Comparison of ENCODE assay signal across 25 cellular contexts in the genomic region with DNA sequence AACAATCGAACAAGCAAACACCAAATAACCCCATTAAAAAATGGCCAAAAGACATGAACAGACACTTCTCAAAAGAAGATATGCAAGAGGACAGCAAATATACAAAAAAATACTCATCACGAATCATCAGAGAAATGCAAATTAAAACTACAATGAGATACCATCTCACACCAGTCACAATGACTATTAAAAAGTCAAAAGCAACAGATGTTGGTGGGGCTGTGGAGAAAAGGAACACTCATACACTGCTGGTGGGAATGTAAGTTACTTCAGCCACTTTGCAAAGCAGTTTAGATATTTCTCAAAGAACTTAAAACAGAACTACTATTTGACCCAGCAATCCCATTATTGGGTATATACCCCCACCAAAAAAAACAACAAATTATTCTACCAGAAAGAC. TPM values are rescaled to one million over a fixed set of nuclear protein-coding genes. Genes with fewer than 3 reads are reported as not detected.
DNase-seq lines count a peak whose midpoint lies in the region; ATAC-seq, FAIRE-seq and TF ChIP-seq lines count a peak whose summit lies in the region.
"Had no signal": no experiment of that assay in that cellular context is flagged by ENCODE, and none has a peak within 500 bp of the region (broad histone marks: within the 10 kb centered on the region; RNA-seq: fewer than 3 reads in every experiment).

No MANE protein-coding gene starts in this region.

- no peaks in the 10 kb centered on the region for H3K27me3 ChIP-seq in bronchial epithelial cell (ENCODE audit: control insufficient read depth, insufficient read depth, low read length)
- H3K27me3 ChIP-seq in foreskin keratinocyte: peaks cover 19% of the 10 kb centered on the region
- H3K27me3 ChIP-seq: BE2C; BLaER1 treated with 17β-estradiol and CSF1 and Interleukin-3, amounts not matched to agents 10 nM and 100 nM had no signal

- no peaks in the 10 kb centered on the region for H3K9me3 Mint-ChIP-seq in activated T-cell treated with anti-CD3 and anti-CD28 coated beads, Interleukin-2, amount 50 U/mL, for 4 hours
- H3K9me3 Mint-ChIP-seq: CD4-positive, alpha-beta T cell; CD8-positive, alpha-beta memory T cell; GM23338; H9 had no signal

- H3K27me3 Mint-ChIP-seq in activated T-cell treated with anti-CD3 and anti-CD28 coated beads, Interleukin-2, amount 50 U/mL, for 4 hours (ENCODE audit: low read depth): no peaks in the 10 kb centered on the region
- H3K27me3 Mint-ChIP-seq: CD4-positive, alpha-beta T cell; CD8-positive, alpha-beta memory T cell had no signal

- peaks cover 11% of the 10 kb centered on the region for H3K4me1 Mint-ChIP-seq in activated T-cell treated with anti-CD3 and anti-CD28 coated beads, Interleukin-2, amount 50 U/mL, for 4 hours (ENCODE audit: low read depth)
- H3K4me1 Mint-ChIP-seq: GM23338 had no signal

- TF ChIP-seq CTCF in bronchial epithelial cell (IDR thresholded peaks at IDR 0.05; ENCODE audit: insufficient read depth, low read length, severe bottlenecking) (no peak), foreskin keratinocyte (conservative IDR thresholded peaks at IDR 0.05) (no peak)

- ATAC-seq in activated T-cell treated with anti-CD3 and anti-CD28 coated beads, Interleukin-2, amount 50 U/mL, for 4 hours: peak; percentile 78 to 80
- ATAC-seq in foreskin keratinocyte (peak; percentile 70), GM19395 (IDR thresholded peaks at IDR 0.05; ENCODE audit: unreplicated experiment) (no peak)
- ATAC-seq: A549, GM23338, HCT116 had no signal

- H3K36me3 ChIP-seq in bronchial epithelial cell (ENCODE audit: control insufficient read depth, insufficient read depth, low read length): no peaks in the 10 kb centered on the region
- H3K36me3 ChIP-seq: BE2C had no signal

- no peak overlapping the region for H3K27ac ChIP-seq in foreskin keratinocyte
- H3K27ac ChIP-seq: A549; BLaER1 treated with 17β-estradiol and CSF1 and Interleukin-3, amounts not matched to agents 10 nM and 100 nM had no signal

- no peak for FAIRE-seq in bronchial epithelial cell (lab: Jason Lieb, UNC)
- FAIRE-seq: A549, D721Med, GM12892, GM19239 had no signal

- no peak overlapping the region for H3K4me3 ChIP-seq in bronchial epithelial cell (ENCODE audit: low read depth, low read length)
- H3K4me3 ChIP-seq: A549; BLaER1 treated with 17β-estradiol and CSF1 and Interleukin-3, amounts not matched to agents 10 nM and 100 nM; GM23338 had no signal

- no peak for DNase-seq in activated T-cell treated with anti-CD3 and anti-CD28 coated beads, Interleukin-2, amount 50 U/mL, for 4 hours
- DNase-seq in activated T-cell treated with anti-CD3 and anti-CD28 coated beads, Interleukin-2, amount 50 U/mL, for 48 hours: no peak
- DNase-seq in EH (ENCODE audit: low read depth) (peak; percentile 16), bronchial epithelial cell (ENCODE audit: low read depth) (peak; percentile 36), foreskin keratinocyte (peak in 1 of 2 donors; percentile 29), NCI-H1092 (lab: John Stamatoyannopoulos, UW) (no peak), NCI-H1105 treated with DMSO at 0.1 percent for 48 hours (lab: John Stamatoyannopoulos, UW) (no peak)
- DNase-seq: 8988T; ACHN; AML-193; BE2C; CD4-positive, alpha-beta T cell; CD8-positive, alpha-beta memory T cell; DMS 273 treated with DMSO at 0.1 percent for 48 hours; DMS79; H9 had no signal

- no peaks in the 10 kb centered on the region for H3K4me1 ChIP-seq in foreskin keratinocyte
- H3K4me1 ChIP-seq: A549, BE2C had no signal

- no peaks in the 10 kb centered on the region for H3K36me3 Mint-ChIP-seq in activated T-cell treated with anti-CD3 and anti-CD28 coated beads, Interleukin-2, amount 50 U/mL, for 4 hours (ENCODE audit: insufficient read depth)
- H3K36me3 Mint-ChIP-seq: CD14-positive monocyte had no signal

- no peak overlapping the region for H3K4me3 Mint-ChIP-seq in activated T-cell treated with anti-CD3 and anti-CD28 coated beads, Interleukin-2, amount 50 U/mL, for 4 hours
- H3K4me3 Mint-ChIP-seq: CD14-positive monocyte; CD4-positive, alpha-beta T cell; CD8-positive, alpha-beta memory T cell; GM23338; H9 had no signal

RNA-seq across cellular contexts. Expression of gene FLI1, which starts 51.3 kb away (rescaled TPM):
- total RNA-seq in activated T-cell treated with anti-CD3 and anti-CD28 coated beads, Interleukin-2, amount 50 U/mL, for 4 hours: 10 to 100 TPM; 18.1 to 22.7 (median 21.7) TPM
- 2.7 and 3.9 TPM in 2 replicates for total RNA-seq in bronchial epithelial cell
- total RNA-seq in foreskin keratinocyte: 0.32 and 1.1 TPM in 2 replicates
- 0.16 and 0.48 TPM in 2 replicates for polyA plus RNA-seq in foreskin keratinocyte

RNA-seq across cellular contexts. Expression of gene ETS1, which starts 55.2 kb away (rescaled TPM):
- 100 to 1,000 TPM; 246 to 299 (median 258) TPM for total RNA-seq in activated T-cell treated with anti-CD3 and anti-CD28 coated beads, Interleukin-2, amount 50 U/mL, for 4 hours
- total RNA-seq in bronchial epithelial cell (45.4 and 62.7 TPM in 2 replicates), foreskin keratinocyte (125 and 134 TPM in 2 replicates)
- 29.0 and 33.9 TPM in 2 replicates for polyA plus RNA-seq in foreskin keratinocyte

Comparison
In these comparisons a context has a peak if more than half of its experiments do, and no peak if none do; other contexts are left out.
1. DNase-seq: peak in EH (single experiment) and bronchial epithelial cell (single experiment); none in activated T-cell treated with anti-CD3 and anti-CD28 coated beads, Interleukin-2, amount 50 U/mL, for 4 hours (single experiment), activated T-cell treated with anti-CD3 and anti-CD28 coated beads, Interleukin-2, amount 50 U/mL, for 48 hours (0 of 2), NCI-H1092 (single experiment) and NCI-H1105 treated with DMSO at 0.1 percent for 48 hours (single experiment).